22 cellular contexts compared by ENCODE assay signal in genomic region chr2:208609166-208609804, GRCh38.
"Had no signal": no experiment of that assay in that cellular context is flagged by ENCODE, and none has a peak within 500 bp of the region (broad histone marks: within the 10 kb centered on the region; RNA-seq: fewer than 3 reads in every experiment).

No MANE protein-coding gene starts in this region.

- H3K27me3 Mint-ChIP-seq: activated CD4-positive, alpha-beta memory T cell treated with anti-CD3 and anti-CD28 coated beads, Interleukin-2, amount 10 ng/mL, durations not matched to agents 7 days and 5 days; activated naive CD4-positive, alpha-beta T cell treated with anti-CD3 and anti-CD28 coated beads, Interleukin-2, amount 10 ng/mL, durations not matched to agents 7 days and 5 days; naive thymus-derived CD8-positive, alpha-beta T cell; progenitor cell of endocrine pancreas; stimulated activated memory B cell treated with anti-CD40 and anti-IgM and Interleukin-4, amounts not matched to agents 10 μg/mL and 1 μg/mL and 100 μg/mL, for 72 hours; T-helper 17 cell had no signal

- H3K27me3 ChIP-seq: gastroesophageal sphincter, heart right ventricle, stomach, suprapubic skin, transverse colon had no signal

- H3K9me3 Mint-ChIP-seq: activated CD4-positive, alpha-beta memory T cell treated with anti-CD3 and anti-CD28 coated beads, Interleukin-2, amount 10 ng/mL, durations not matched to agents 7 days and 5 days had no signal

- H3K36me3 ChIP-seq: gastroesophageal sphincter, heart right ventricle, stomach, suprapubic skin, transverse colon had no signal

- DNase-seq: activated CD4-positive, alpha-beta memory T cell treated with anti-CD3 and anti-CD28 coated beads, Interleukin-2, amount 10 ng/mL, durations not matched to agents 7 days and 5 days; activated CD4-positive, alpha-beta T cell treated with anti-CD3 and anti-CD28 coated beads for 48 hours; activated effector memory CD4-positive, alpha-beta T cell treated with anti-CD3 and anti-CD28 coated beads, Interleukin-2, amount 50 U/mL, for 16 hours; activated naive CD4-positive, alpha-beta T cell treated with anti-CD3 and anti-CD28 coated beads, Interleukin-2, amount 10 ng/mL, durations not matched to agents 7 days and 5 days; activated T-cell treated with anti-CD3 and anti-CD28 coated beads for 4 hours; amygdala; cerebellar nuclear complex; endodermal cell; heart right ventricle; naive thymus-derived CD8-positive, alpha-beta T cell; stimulated activated CD4-positive, alpha-beta T cell treated with anti-CD3 and anti-CD28 coated beads, Interleukin-1b, Interleukin-23, amount 100 ng/mL, for 48 hours; stomach; T-helper 17 cell; transverse colon had no signal

- H3K4me1 ChIP-seq: gastroesophageal sphincter, heart right ventricle, stomach, suprapubic skin, transverse colon had no signal

- ATAC-seq: gastroesophageal sphincter; heart right ventricle; left lobe of liver; naive thymus-derived CD8-positive, alpha-beta T cell; stimulated activated memory B cell treated with anti-CD40 and anti-IgM and Interleukin-4, amounts not matched to agents 10 μg/mL and 1 μg/mL and 100 μg/mL, for 72 hours; T-helper 17 cell had no signal

- H3K27ac ChIP-seq: coronary artery, gastroesophageal sphincter, heart right ventricle, stomach, suprapubic skin, transverse colon had no signal

- H3K4me3 Mint-ChIP-seq: activated CD4-positive, alpha-beta memory T cell treated with anti-CD3 and anti-CD28 coated beads, Interleukin-2, amount 10 ng/mL, durations not matched to agents 7 days and 5 days; activated naive CD4-positive, alpha-beta T cell treated with anti-CD3 and anti-CD28 coated beads, Interleukin-2, amount 10 ng/mL, durations not matched to agents 7 days and 5 days; endodermal cell; mesothelial cell of epicardium; naive thymus-derived CD8-positive, alpha-beta T cell; stimulated activated memory B cell treated with anti-CD40 and anti-IgM and Interleukin-4, amounts not matched to agents 10 μg/mL and 1 μg/mL and 100 μg/mL, for 72 hours; T-helper 17 cell had no signal

- H3K9me3 ChIP-seq: stomach, suprapubic skin had no signal

- H3K27ac Mint-ChIP-seq: activated CD4-positive, alpha-beta memory T cell treated with anti-CD3 and anti-CD28 coated beads, Interleukin-2, amount 10 ng/mL, durations not matched to agents 7 days and 5 days; activated naive CD4-positive, alpha-beta T cell treated with anti-CD3 and anti-CD28 coated beads, Interleukin-2, amount 10 ng/mL, durations not matched to agents 7 days and 5 days; endodermal cell; mesothelial cell of epicardium; naive thymus-derived CD8-positive, alpha-beta T cell; progenitor cell of endocrine pancreas; stimulated activated memory B cell treated with anti-CD40 and anti-IgM and Interleukin-4, amounts not matched to agents 10 μg/mL and 1 μg/mL and 100 μg/mL, for 72 hours; T-helper 17 cell had no signal

- H3K36me3 Mint-ChIP-seq: activated naive CD4-positive, alpha-beta T cell treated with anti-CD3 and anti-CD28 coated beads, Interleukin-2, amount 10 ng/mL, durations not matched to agents 7 days and 5 days; mesothelial cell of epicardium; naive thymus-derived CD8-positive, alpha-beta T cell; stimulated activated memory B cell treated with anti-CD40 and anti-IgM and Interleukin-4, amounts not matched to agents 10 μg/mL and 1 μg/mL and 100 μg/mL, for 72 hours had no signal

- H3K4me3 ChIP-seq: coronary artery, gastroesophageal sphincter, heart right ventricle, lung, stomach, suprapubic skin, transverse colon had no signal

- H3K4me1 Mint-ChIP-seq: activated CD4-positive, alpha-beta memory T cell treated with anti-CD3 and anti-CD28 coated beads, Interleukin-2, amount 10 ng/mL, durations not matched to agents 7 days and 5 days; activated naive CD4-positive, alpha-beta T cell treated with anti-CD3 and anti-CD28 coated beads, Interleukin-2, amount 10 ng/mL, durations not matched to agents 7 days and 5 days; endodermal cell; mesothelial cell of epicardium; naive thymus-derived CD8-positive, alpha-beta T cell; stimulated activated memory B cell treated with anti-CD40 and anti-IgM and Interleukin-4, amounts not matched to agents 10 μg/mL and 1 μg/mL and 100 μg/mL, for 72 hours; T-helper 17 cell had no signal
